Comparison of ENCODE assay signal across 10 cellular contexts in genomic region chr16:53745126-53745525, GRCh38. TPM values are rescaled to one million over a fixed set of nuclear protein-coding genes. Genes with fewer than 3 reads are reported as not detected.
DNase-seq lines count a peak whose midpoint lies in the region; ATAC-seq and TF ChIP-seq lines count a peak whose summit lies in the region.
"Had no signal": no experiment of that assay in that cellular context is flagged by ENCODE, and none has a peak within 500 bp of the region (broad histone marks: within the 10 kb centered on the region; RNA-seq: fewer than 3 reads in every experiment).

No MANE protein-coding gene starts in this region.

- H3K4me1 ChIP-seq in A673 (ENCODE audit: insufficient read depth, low read length, poor library complexity, severe bottlenecking) (peaks cover 20% of the 10 kb centered on the region), adipocyte (ENCODE audit: control insufficient read depth, insufficient read depth, low read length) (peaks cover 37% of the 10 kb centered on the region)

- H3K27ac Mint-ChIP-seq in T-cell, result peak overlapping the region in 1 of 2 donors; percentile 41

- DNase-seq in A673 (ENCODE audit: low spot score) (peak; percentile 55), GM03348 (ENCODE audit: low spot score) (peak; percentile 56), adipocyte (ENCODE audit: low read depth) (peak; percentile 61), kidney glomerular epithelial cell (lab: John Stamatoyannopoulos, UW) (peak; percentile 27), T-cell (no peak), NCI-H510A treated with DMSO at 0.1 percent for 48 hours (lab: John Stamatoyannopoulos, UW) (no peak)
- DNase-seq: immature natural killer cell, retina had no signal

- H3K27me3 Mint-ChIP-seq in T-cell, result no peaks in the 10 kb centered on the region

- H3K4me3 ChIP-seq in A673 (ENCODE audit: low read depth, low read length, poor library complexity, severe bottlenecking) (no peak overlapping the region), adipocyte (ENCODE audit: low read length) (peak overlapping the region; percentile 58)

- H3K36me3 ChIP-seq in A673 (ENCODE audit: insufficient read depth, low read length, poor library complexity, severe bottlenecking) (no peaks in the 10 kb centered on the region), adipocyte (ENCODE audit: control insufficient read depth, insufficient read depth, low read length, severe bottlenecking) (no peaks in the 10 kb centered on the region)

- peaks cover 7% of the 10 kb centered on the region for H3K36me3 Mint-ChIP-seq in T-cell
- H3K36me3 Mint-ChIP-seq: immature natural killer cell had no signal

- H3K9me3 ChIP-seq in A673 (ENCODE audit: low read depth, low read length, poor library complexity, severe bottlenecking), result peaks cover 6% of the 10 kb centered on the region
- peaks cover 4% of the 10 kb centered on the region for H3K9me3 ChIP-seq in adipocyte (ENCODE audit: control insufficient read depth, low read length)

- peaks cover 33 to 45% (median 41%) of the 10 kb centered on the region in 3 donors for H3K4me1 Mint-ChIP-seq in T-cell

- peak overlapping the region; percentile 67 for H3K9ac ChIP-seq in adipocyte (ENCODE audit: low read length)

- H3K27me3 ChIP-seq in A673 (replicated peaks; ENCODE audit: insufficient read depth, low read depth, low read length, poor library complexity) (no peaks in the 10 kb centered on the region), adipocyte (replicated peaks; ENCODE audit: control insufficient read depth, insufficient read depth, low read length) (no peaks in the 10 kb centered on the region)

- no peak overlapping the region for H3K27ac ChIP-seq in A673 (ENCODE audit: low read depth, low read length, poor library complexity, severe bottlenecking)

- intact Hi-C loops in A673 (cut with micrococcal nuclease; ENCODE audit: unreplicated experiment), result no loop called here

- ATAC-seq in T-cell (replicated peaks in 1 of 4), result no peak
- ATAC-seq in HG03342 (IDR thresholded peaks at IDR 0.05; ENCODE audit: unreplicated experiment), result no peak
- ATAC-seq in HG03025 (IDR thresholded peaks at IDR 0.05; ENCODE audit: low FRiP score, unreplicated experiment), result no peak

- no peak for TF ChIP-seq CTCF in A673 (conservative IDR thresholded peaks at IDR 0.05; ENCODE audit: low read depth, low read length)

- BruUV-seq in A673 (replicated peaks; lab: Mats Ljungman, UMichigan), result no TSS peak

- CTCF ChIA-PET in A673 (lab: Charles Lee), result no interaction called here
- CTCF ChIA-PET in T-cell (lab: Charles Lee), result interaction anchor here in 1 of 2 donors (0.6 to 2.7 kb wide), 5 partner anchors 10 to 222 kb away, joined by 3 to 15 read pairs (median 6); no protein-coding TSS in a partner anchor

- POLR2A ChIA-PET in A673 (lab: Charles Lee; ENCODE audit: low non-redundant PET), result no interaction called here
- POLR2A ChIA-PET in T-cell (lab: Charles Lee), result interaction anchor here in 1 of 2 donors (0.7 kb wide), 1 partner anchor 1128 kb away, joined by 9 read pairs; no protein-coding TSS in a partner anchor

- peak overlapping the region in 1 of 3 donors; percentile 56 for H3K4me3 Mint-ChIP-seq in T-cell

- H3K9me3 Mint-ChIP-seq in T-cell, result peaks cover 0 to 9% (median 5%) of the 10 kb centered on the region in 3 donors

RNA-seq across cellular contexts. Expression of gene FTO, which starts 41.2 kb away (rescaled TPM):
- total RNA-seq in A673 (2021), result 72.7 and 73.4 TPM in 2 replicates
- total RNA-seq in T-cell, result 10 to 100 TPM; 44.7 to 69.0 (median 46.0) TPM

RNA-seq across cellular contexts. Expression of gene RPGRIP1L, which starts 41.5 kb away (rescaled TPM):
- total RNA-seq in A673 (2021) (18.3 and 19.8 TPM in 2 replicates), T-cell (1 to 10 TPM; 3.7 to 5.6 (median 3.8) TPM)

Comparison
In these comparisons a context has a peak if more than half of its experiments do, and no peak if none do; other contexts are left out.
1. DNase-seq: peak in A673 (single experiment), GM03348 (single experiment), adipocyte (single experiment) and kidney glomerular epithelial cell (single experiment); none in T-cell (0 of 34) and NCI-H510A treated with DMSO at 0.1 percent for 48 hours (single experiment).